9 cellular contexts compared by ENCODE assay signal in genomic region chr7:149874644-149875028, GRCh38.
A peak's percentile ranks its signal among the peaks of the same experiment; 100 is the strongest.
DNase-seq lines count a peak whose midpoint lies in the region; ATAC-seq and TF ChIP-seq lines count a peak whose summit lies in the region.
"Had no signal": no experiment of that assay in that cellular context is flagged by ENCODE, and none has a peak within 500 bp of the region (broad histone marks: within the 10 kb centered on the region; RNA-seq: fewer than 3 reads in every experiment).

No MANE protein-coding gene starts in this region.

- no peak for ATAC-seq in GM18909 (IDR thresholded peaks at IDR 0.05; ENCODE audit: poor library complexity, unreplicated experiment)

- no peak for DNase-seq in GM06990 (ENCODE audit: extremely low read depth, insufficient read length)
- DNase-seq in epithelial cell of esophagus (ENCODE audit: low read depth), result no peak
- DNase-seq in retinal pigment epithelial cell (ENCODE audit: low read depth), result no peak
- no peak for DNase-seq in DMS 273 (lab: John Stamatoyannopoulos, UW; ENCODE audit: unreplicated experiment)
- DNase-seq in stimulated activated CD4-positive, alpha-beta T cell treated with anti-CD3 and anti-CD28 coated beads, Interleukin-4, amount 100 ng/mL, for 24 hours, result no peak
- DNase-seq in effector CD8-positive, alpha-beta T cell (lab: John Stamatoyannopoulos, UW), result no peak
- DNase-seq: activated CD4-positive, alpha-beta T cell treated with anti-CD3 and anti-CD28 coated beads, Interleukin-2, amount 50 U/mL, for 1 hour had no signal

- H3K4me2 ChIP-seq in OCI-LY3 (ENCODE audit: low read length), result peak overlapping the region; percentile 92

- no peak for TF ChIP-seq CTCF in GM06990 (IDR thresholded peaks at IDR 0.05; ENCODE audit: insufficient read depth, low read length, poor library complexity, severe bottlenecking)
- TF ChIP-seq CTCF in OCI-LY3 (IDR thresholded peaks at IDR 0.05; ENCODE audit: low read depth, low read length), result no peak
- no peak for TF ChIP-seq CTCF in epithelial cell of esophagus (IDR thresholded peaks at IDR 0.05; ENCODE audit: insufficient read depth, low read depth, low read length, missing control alignments)
- no peak for TF ChIP-seq CTCF in retinal pigment epithelial cell (conservative IDR thresholded peaks at IDR 0.05; ENCODE audit: low read depth, low read length)

- H3K27me3 ChIP-seq in GM06990 (replicated peaks; ENCODE audit: control insufficient read depth, insufficient read depth, low read length) (no peaks in the 10 kb centered on the region), OCI-LY3 (ENCODE audit: low read depth, low read length) (no peaks in the 10 kb centered on the region)

- H3K4me3 ChIP-seq in GM06990 (replicated peaks; ENCODE audit: low read depth, low read length) (peak overlapping the region; percentile 84), OCI-LY3 (ENCODE audit: low read length) (peak overlapping the region; percentile 91), epithelial cell of esophagus (ENCODE audit: low read length) (peak overlapping the region; percentile 65), retinal pigment epithelial cell (ENCODE audit: low read length) (peak overlapping the region; percentile 68)

- H3K27ac ChIP-seq in OCI-LY3 (ENCODE audit: low read length), result no peak overlapping the region

- H4K20me1 ChIP-seq in OCI-LY3 (ENCODE audit: insufficient read depth, low read length), result no peaks in the 10 kb centered on the region

- peaks cover 10% of the 10 kb centered on the region; the same call in 1 of the 2 replicates for H3K4me1 ChIP-seq in OCI-LY3 (ENCODE audit: low read length)

- no peaks in the 10 kb centered on the region for H3K79me2 ChIP-seq in OCI-LY3 (ENCODE audit: low read length)

- 0 out of 2 replicates have a peak overlapping the region, but pooled peaks have one; percentile 59 for H3K9ac ChIP-seq in OCI-LY3 (ENCODE audit: low read length)

- peaks cover 2% of the 10 kb centered on the region; the same call in 1 of the 2 replicates for H3K36me3 ChIP-seq in GM06990 (ENCODE audit: control insufficient read depth, insufficient read depth, low read length)
- no peaks in the 10 kb centered on the region for H3K36me3 ChIP-seq in OCI-LY3 (replicated peaks; ENCODE audit: low read depth, low read length)

- peak overlapping the region; percentile 55; the same call in 1 of the 2 replicates for H2AFZ ChIP-seq in OCI-LY3 (ENCODE audit: low read depth, low read length)

- no peaks in the 10 kb centered on the region for H3K9me3 ChIP-seq in OCI-LY3 (ENCODE audit: insufficient read depth, low read length)
